In the genomic region with DNA sequence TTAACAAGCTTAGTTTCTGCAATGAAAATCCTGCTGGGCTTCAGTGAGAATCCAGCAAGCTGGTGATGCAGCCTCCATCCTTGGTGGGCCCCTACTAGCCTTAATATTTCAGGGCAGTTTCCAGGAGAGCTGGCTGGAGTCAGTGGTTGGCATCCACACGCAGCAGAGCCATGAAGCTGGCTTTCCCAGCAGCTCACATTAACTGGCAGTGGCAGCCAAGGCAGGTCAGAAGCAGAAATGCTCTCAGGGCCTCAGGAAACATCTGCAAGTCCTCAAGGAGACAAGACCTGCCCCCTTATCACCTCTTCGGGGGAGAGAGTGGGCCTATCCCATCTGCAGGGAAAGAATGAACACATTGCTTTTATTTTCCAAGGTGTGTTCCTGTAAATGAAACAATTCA, we compare ENCODE assay signal across 1 cellular context.
TF ChIP-seq lines count a peak whose summit lies in the region.

No MANE protein-coding gene starts in this region.

TF ChIP-seq in IMR-90, 13 proteins besides CTCF, POLR2A, EP300 and RAD21:
- no peak for TF ChIP-seq CEBPB (IDR thresholded peaks at IDR 0.05; ENCODE audit: low read depth, low read length)
- no peak for TF ChIP-seq FOS (IDR thresholded peaks at IDR 0.05; ENCODE audit: low read depth, low read length)
- no peak for TF ChIP-seq RCOR1 (IDR thresholded peaks at IDR 0.05; ENCODE audit: insufficient replicate concordance, low read length)
- TF ChIP-seq, protein P1, sequence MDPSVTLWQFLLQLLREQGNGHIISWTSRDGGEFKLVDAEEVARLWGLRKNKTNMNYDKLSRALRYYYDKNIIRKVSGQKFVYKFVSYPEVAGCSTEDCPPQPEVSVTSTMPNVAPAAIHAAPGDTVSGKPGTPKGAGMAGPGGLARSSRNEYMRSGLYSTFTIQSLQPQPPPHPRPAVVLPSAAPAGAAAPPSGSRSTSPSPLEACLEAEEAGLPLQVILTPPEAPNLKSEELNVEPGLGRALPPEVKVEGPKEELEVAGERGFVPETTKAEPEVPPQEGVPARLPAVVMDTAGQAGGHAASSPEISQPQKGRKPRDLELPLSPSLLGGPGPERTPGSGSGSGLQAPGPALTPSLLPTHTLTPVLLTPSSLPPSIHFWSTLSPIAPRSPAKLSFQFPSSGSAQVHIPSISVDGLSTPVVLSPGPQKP (IDR thresholded peaks at IDR 0.05; ENCODE audit: borderline replicate concordance, low read depth, low read length) = no peak
- TF ChIP-seq SMC3 (IDR thresholded peaks at IDR 0.05; ENCODE audit: low read depth, low read length) = no peak
- no peak for TF ChIP-seq RFX5 (IDR thresholded peaks at IDR 0.05; ENCODE audit: low read depth, low read length)
- TF ChIP-seq CHD1 (IDR thresholded peaks at IDR 0.05; ENCODE audit: low read depth, low read length) = no peak
- no peak for TF ChIP-seq BHLHE40 (IDR thresholded peaks at IDR 0.05; ENCODE audit: low read depth, low read length)
- TF ChIP-seq, protein P2, sequence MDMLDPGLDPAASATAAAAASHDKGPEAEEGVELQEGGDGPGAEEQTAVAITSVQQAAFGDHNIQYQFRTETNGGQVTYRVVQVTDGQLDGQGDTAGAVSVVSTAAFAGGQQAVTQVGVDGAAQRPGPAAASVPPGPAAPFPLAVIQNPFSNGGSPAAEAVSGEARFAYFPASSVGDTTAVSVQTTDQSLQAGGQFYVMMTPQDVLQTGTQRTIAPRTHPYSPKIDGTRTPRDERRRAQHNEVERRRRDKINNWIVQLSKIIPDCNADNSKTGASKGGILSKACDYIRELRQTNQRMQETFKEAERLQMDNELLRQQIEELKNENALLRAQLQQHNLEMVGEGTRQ (IDR thresholded peaks at IDR 0.05; ENCODE audit: low read depth, low read length) = no peak
